In genomic region chr6:35343092-35343834, GRCh38 we compare ENCODE assay signal across 1 cellular context.
TF ChIP-seq lines count a peak whose summit lies in the region.

No MANE protein-coding gene starts in this region.

TF ChIP-seq in GM12878, 131 proteins besides CTCF, POLR2A, EP300 and RAD21 (continued from another document):
- no peak for TF ChIP-seq STAT3 (IDR thresholded peaks at IDR 0.05; ENCODE audit: low read depth, low read length)
- 0 out of 2 replicates have a peak, but pooled peaks have one; percentile 8 for TF ChIP-seq YBX1 (IDR thresholded peaks at IDR 0.05)
- 0 out of 2 replicates have a peak, but pooled peaks have one; percentile 12 for TF ChIP-seq NBN (IDR thresholded peaks at IDR 0.05)
- TF ChIP-seq, protein P1, sequence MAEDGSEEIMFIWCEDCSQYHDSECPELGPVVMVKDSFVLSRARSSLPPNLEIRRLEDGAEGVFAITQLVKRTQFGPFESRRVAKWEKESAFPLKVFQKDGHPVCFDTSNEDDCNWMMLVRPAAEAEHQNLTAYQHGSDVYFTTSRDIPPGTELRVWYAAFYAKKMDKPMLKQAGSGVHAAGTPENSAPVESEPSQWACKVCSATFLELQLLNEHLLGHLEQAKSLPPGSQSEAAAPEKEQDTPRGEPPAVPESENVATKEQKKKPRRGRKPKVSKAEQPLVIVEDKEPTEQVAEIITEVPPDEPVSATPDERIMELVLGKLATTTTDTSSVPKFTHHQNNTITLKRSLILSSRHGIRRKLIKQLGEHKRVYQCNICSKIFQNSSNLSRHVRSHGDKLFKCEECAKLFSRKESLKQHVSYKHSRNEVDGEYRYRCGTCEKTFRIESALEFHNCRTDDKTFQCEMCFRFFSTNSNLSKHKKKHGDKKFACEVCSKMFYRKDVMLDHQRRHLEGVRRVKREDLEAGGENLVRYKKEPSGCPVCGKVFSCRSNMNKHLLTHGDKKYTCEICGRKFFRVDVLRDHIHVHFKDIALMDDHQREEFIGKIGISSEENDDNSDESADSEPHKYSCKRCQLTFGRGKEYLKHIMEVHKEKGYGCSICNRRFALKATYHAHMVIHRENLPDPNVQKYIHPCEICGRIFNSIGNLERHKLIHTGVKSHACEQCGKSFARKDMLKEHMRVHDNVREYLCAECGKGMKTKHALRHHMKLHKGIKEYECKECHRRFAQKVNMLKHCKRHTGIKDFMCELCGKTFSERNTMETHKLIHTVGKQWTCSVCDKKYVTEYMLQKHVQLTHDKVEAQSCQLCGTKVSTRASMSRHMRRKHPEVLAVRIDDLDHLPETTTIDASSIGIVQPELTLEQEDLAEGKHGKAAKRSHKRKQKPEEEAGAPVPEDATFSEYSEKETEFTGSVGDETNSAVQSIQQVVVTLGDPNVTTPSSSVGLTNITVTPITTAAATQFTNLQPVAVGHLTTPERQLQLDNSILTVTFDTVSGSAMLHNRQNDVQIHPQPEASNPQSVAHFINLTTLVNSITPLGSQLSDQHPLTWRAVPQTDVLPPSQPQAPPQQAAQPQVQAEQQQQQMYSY (CRISPR knock-in tag; IDR thresholded peaks at IDR 0.05), result no peak
- no peak for TF ChIP-seq HDAC6 (IDR thresholded peaks at IDR 0.05; ENCODE audit: unreplicated experiment)
- no peak for TF ChIP-seq LARP7 (IDR thresholded peaks at IDR 0.05)
